ENCODE assay signal across 8 cellular contexts in the genomic region with DNA sequence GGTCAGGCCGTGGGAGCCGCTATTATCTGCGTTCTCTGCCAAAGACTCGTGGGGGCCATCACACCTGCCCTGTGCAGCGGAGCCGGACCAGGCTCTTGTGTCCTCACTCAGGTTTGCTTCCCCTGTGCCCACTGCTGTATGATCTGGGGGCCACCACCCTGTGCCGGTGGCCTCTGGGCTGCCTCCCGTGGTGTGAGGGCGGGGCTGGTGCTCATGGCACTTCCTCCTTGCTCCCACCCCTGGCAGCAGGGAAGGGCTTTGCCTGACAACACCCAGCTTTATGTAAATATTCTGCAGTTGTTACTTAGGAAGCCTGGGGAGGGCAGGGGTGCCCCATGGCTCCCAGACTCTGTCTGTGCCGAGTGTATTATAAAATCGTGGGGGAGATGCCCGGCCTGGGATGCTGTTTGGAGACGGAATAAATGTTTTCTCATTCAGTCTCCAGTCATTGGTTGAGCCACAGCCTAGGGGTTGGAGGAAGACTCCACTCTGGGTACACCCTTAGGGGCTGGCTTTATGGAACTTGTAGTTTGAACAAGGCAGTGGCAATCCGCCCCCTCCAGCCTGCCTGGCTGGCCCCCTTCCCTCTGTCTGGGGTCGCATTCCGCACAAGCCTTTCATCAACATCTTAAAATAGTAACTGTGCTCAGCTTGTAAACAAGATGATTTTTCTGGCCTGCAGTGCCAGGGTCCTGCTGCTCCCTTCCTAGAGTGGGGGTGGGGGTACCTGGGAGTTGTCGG. TPM values are rescaled to one million over a fixed set of nuclear protein-coding genes. Genes with fewer than 3 reads are reported as not detected.
DNase-seq lines count a peak whose midpoint lies in the region; ATAC-seq and TF ChIP-seq lines count a peak whose summit lies in the region.

No MANE protein-coding gene starts in this region.

- no peak for TF ChIP-seq CTCF in RWPE1 (conservative IDR thresholded peaks at IDR 0.05; ENCODE audit: low read depth)

- intact Hi-C loops in Right ventricle myocardium inferior (cut with DNase I) = loop anchor here (5.0 kb wide), 1 partner anchor 45 kb away; the partner anchor contains the start of gene TMC6
- intact Hi-C loops in posterior vena cava (cut with DNase I) = no loop called here

- H3K27ac ChIP-seq in RWPE1 = peak overlapping the region; percentile 67

- peaks cover 66% of the 10 kb centered on the region for H3K4me1 Mint-ChIP-seq in stimulated activated effector memory CD8-positive, alpha-beta T cell treated with anti-CD3 and anti-CD28 coated beads, Interleukin-12 subunit alpha, Interleukin-12 subunit beta, amount 100 ng/mL, for 72 hours

- POLR2A ChIA-PET in RWPE1 (lab: Yijun Ruan, JAX; ENCODE audit: low non-redundant PET) = no interaction called here

- CTCF ChIA-PET in RWPE1 (lab: Yijun Ruan, JAX) = interaction anchor here (0.6 to 0.8 kb wide), 4 partner anchors 13 to 1787 kb away, joined by 3 to 4 read pairs (median 3); no protein-coding TSS in a partner anchor

- ATAC-seq in Right ventricle myocardium inferior (peak; percentile 31), GM18909 (IDR thresholded peaks at IDR 0.05; ENCODE audit: poor library complexity, unreplicated experiment) (no peak)
- no peak for ATAC-seq in stimulated activated effector memory CD8-positive, alpha-beta T cell treated with anti-CD3 and anti-CD28 coated beads, Interleukin-12 subunit alpha, Interleukin-12 subunit beta, amount 100 ng/mL, for 72 hours

- DNase-seq in NCI-H2081 (lab: John Stamatoyannopoulos, UW) = peak; percentile 60 to 83
- DNase-seq in NCI-H2081 treated with DMSO at 0.1 percent for 48 hours (lab: John Stamatoyannopoulos, UW) = no peak
- no peak for DNase-seq in RWPE1 (ENCODE audit: low spot score)
- DNase-seq in Right ventricle myocardium inferior (ENCODE audit: missing footprints) = peak; percentile 85
- no peak for DNase-seq in stimulated activated effector memory CD8-positive, alpha-beta T cell treated with anti-CD3 and anti-CD28 coated beads, Interleukin-12 subunit alpha, Interleukin-12 subunit beta, amount 100 ng/mL, for 72 hours (ENCODE audit: low spot score in 2 of 2)
- no peak for DNase-seq in posterior vena cava (ENCODE audit: low spot score)
- DNase-seq in NCI-H187 treated with DMSO at 0.1 percent for 48 hours (lab: John Stamatoyannopoulos, UW) = no peak

- H3K9me3 Mint-ChIP-seq in stimulated activated effector memory CD8-positive, alpha-beta T cell treated with anti-CD3 and anti-CD28 coated beads, Interleukin-12 subunit alpha, Interleukin-12 subunit beta, amount 100 ng/mL, for 72 hours = no peaks in the 10 kb centered on the region

- peak overlapping the region; percentile 69 for H3K4me3 Mint-ChIP-seq in stimulated activated effector memory CD8-positive, alpha-beta T cell treated with anti-CD3 and anti-CD28 coated beads, Interleukin-12 subunit alpha, Interleukin-12 subunit beta, amount 100 ng/mL, for 72 hours

- peaks cover 85% of the 10 kb centered on the region for H3K36me3 Mint-ChIP-seq in stimulated activated effector memory CD8-positive, alpha-beta T cell treated with anti-CD3 and anti-CD28 coated beads, Interleukin-12 subunit alpha, Interleukin-12 subunit beta, amount 100 ng/mL, for 72 hours

- peak overlapping the region; percentile 94 for H3K27ac Mint-ChIP-seq in stimulated activated effector memory CD8-positive, alpha-beta T cell treated with anti-CD3 and anti-CD28 coated beads, Interleukin-12 subunit alpha, Interleukin-12 subunit beta, amount 100 ng/mL, for 72 hours

RNA-seq across cellular contexts. Expression of gene SYNGR2, which starts 4.1 kb away (rescaled TPM):
- 120 TPM for total RNA-seq in Right ventricle myocardium inferior
- 10 to 100 TPM; 44.5 to 58.1 TPM for total RNA-seq in posterior vena cava

RNA-seq across cellular contexts. Expression of gene TK1, which starts 14.4 kb away (rescaled TPM):
- total RNA-seq in Right ventricle myocardium inferior = 5.2 TPM
- total RNA-seq in posterior vena cava = 1 to 10 TPM; 1.1 to 1.4 TPM

RNA-seq across cellular contexts. Expression of gene AFMID, which starts 14.7 kb away (rescaled TPM):
- total RNA-seq in Right ventricle myocardium inferior = 38.2 TPM
- total RNA-seq in posterior vena cava = 10 to 100 TPM in 1 of 2 donors, 1 to 10 TPM in 1; 6.1 to 13.6 TPM

RNA-seq across cellular contexts. Expression of gene C17orf99, which starts 26.3 kb away (rescaled TPM):
- total RNA-seq in Right ventricle myocardium inferior = not detected
- not detected for total RNA-seq in posterior vena cava

RNA-seq across cellular contexts. Expression of gene BIRC5, which starts 41.6 kb away (rescaled TPM):
- total RNA-seq in Right ventricle myocardium inferior (1.2 TPM), posterior vena cava (1 to 10 TPM in 1 of 2 donors, under 1 TPM in 1; 0.19 to 1.7 TPM)

Comparison
In these comparisons a context has a peak if more than half of its experiments do, and no peak if none do; other contexts are left out.
1. DNase-seq: peak in NCI-H2081 (2 of 2) and Right ventricle myocardium inferior (single experiment); none in NCI-H2081 treated with DMSO at 0.1 percent for 48 hours (single experiment), RWPE1 (single experiment), stimulated activated effector memory CD8-positive, alpha-beta T cell treated with anti-CD3 and anti-CD28 coated beads, Interleukin-12 subunit alpha, Interleukin-12 subunit beta, amount 100 ng/mL, for 72 hours (0 of 2), posterior vena cava (single experiment) and NCI-H187 treated with DMSO at 0.1 percent for 48 hours (single experiment).